22 cellular contexts compared by ENCODE assay signal in the genomic region with DNA sequence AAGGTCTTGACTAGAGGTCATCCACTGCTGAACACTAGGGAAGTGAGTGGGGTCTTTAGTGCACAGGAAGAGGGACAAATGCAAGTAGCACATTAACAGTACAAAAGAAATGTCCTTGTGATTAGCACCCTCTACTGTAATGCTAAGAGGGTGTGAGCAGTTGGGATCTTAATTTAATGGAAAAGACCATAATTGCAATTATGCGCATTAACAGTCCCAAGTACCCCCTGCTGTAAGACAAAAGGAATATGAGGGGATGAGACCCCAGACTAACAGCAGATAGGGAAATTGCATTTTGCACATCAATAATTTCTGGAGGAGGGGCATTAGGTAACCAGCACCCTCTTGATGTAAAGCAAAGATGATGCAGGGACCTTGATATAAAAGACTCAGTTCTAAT. TPM values are rescaled to one million over a fixed set of nuclear protein-coding genes. Genes with fewer than 3 reads are reported as not detected.
DNase-seq lines count a peak whose midpoint lies in the region; ATAC-seq, FAIRE-seq and TF ChIP-seq lines count a peak whose summit lies in the region.
"Had no signal": no experiment of that assay in that cellular context is flagged by ENCODE, and none has a peak within 500 bp of the region (broad histone marks: within the 10 kb centered on the region; RNA-seq: fewer than 3 reads in every experiment).

No MANE protein-coding gene starts in this region.

- POLR2A ChIA-PET in K562 (lab: Yijun Ruan, JAX): no interaction called here

- ATAC-seq in K562: no peak
- ATAC-seq: naive thymus-derived CD8-positive, alpha-beta T cell; stimulated activated naive CD8-positive, alpha-beta T cell treated with anti-CD3 and anti-CD28 coated beads, Interleukin-15, Interleukin-2, amounts not matched to agents 100 U/mL and 50 U/mL, for 24 hours; WTC11 had no signal

- no peaks in the 10 kb centered on the region for H3K27me3 Mint-ChIP-seq in IgD-negative memory B cell
- H3K27me3 Mint-ChIP-seq in neural progenitor cell (ENCODE audit: insufficient read depth, low read depth): peaks cover 3% of the 10 kb centered on the region
- H3K27me3 Mint-ChIP-seq: naive thymus-derived CD8-positive, alpha-beta T cell had no signal

- in situ Hi-C loops in K562 (cut with MboI): no loop called here

- DNase-seq in GM06990 (ENCODE audit: extremely low read depth, insufficient read length): no peak
- no peak for DNase-seq in K562 (ENCODE audit: extremely low read depth in 1 of 4, low spot score in 3 of 4)
- no peak for DNase-seq in neural progenitor cell (ENCODE audit: low spot score)
- no peak for DNase-seq in NCI-H1048 (lab: John Stamatoyannopoulos, UW)
- no peak for DNase-seq in putamen (ENCODE audit: low spot score)
- DNase-seq in mucosa of gallbladder (ENCODE audit: low spot score): no peak
- DNase-seq in NCI-H2196 (lab: John Stamatoyannopoulos, UW; ENCODE audit: unreplicated experiment): no peak
- DNase-seq: activated CD8-positive, alpha-beta memory T cell treated with anti-CD3 and anti-CD28 coated beads for 24 hours; adrenal gland; C1 segment of cervical spinal cord; GOT3; MG63; naive thymus-derived CD8-positive, alpha-beta T cell; NCI-H2081 treated with DMSO at 0.1 percent for 48 hours; NCI-H774; stimulated activated CD4-positive, alpha-beta T cell treated with anti-CD3 and anti-CD28 coated beads, Interleukin-15, amount 100 ng/mL, for 24 hours; stimulated activated naive CD8-positive, alpha-beta T cell treated with anti-CD3 and anti-CD28 coated beads, Interleukin-15, Interleukin-2, amounts not matched to agents 100 U/mL and 50 U/mL, for 24 hours; SW 1271 had no signal

- no peak for FAIRE-seq in K562 (lab: Jason Lieb, UNC)

- peaks cover 3% of the 10 kb centered on the region for H3K9me1 ChIP-seq in K562 (ENCODE audit: control insufficient read depth, insufficient read depth, low read length)

- H3K9ac ChIP-seq in K562 (ENCODE audit: insufficient read depth in 1 of 2, low read depth in 2 of 2, low read length in 2 of 2): no peak overlapping the region
- no peak overlapping the region for H3K9ac ChIP-seq in neural progenitor cell

- H3K27ac Mint-ChIP-seq in IgD-negative memory B cell (no peak overlapping the region), neural progenitor cell (no peak overlapping the region)
- H3K27ac Mint-ChIP-seq: WTC11 had no signal

- H3K27me3 ChIP-seq in GM06990 (replicated peaks; ENCODE audit: control insufficient read depth, insufficient read depth, low read length): no peaks in the 10 kb centered on the region
- H3K27me3 ChIP-seq in K562 (ENCODE audit: control insufficient read depth in 2 of 2, insufficient read depth in 2 of 2, low read length in 2 of 2): no peaks in the 10 kb centered on the region
- H3K27me3 ChIP-seq in neural progenitor cell: no peaks in the 10 kb centered on the region
- H3K27me3 ChIP-seq: adrenal gland, MG63 had no signal

- WGBS in K562 (ENCODE audit: insufficient coverage, low coverage, missing lambda C conversion rate): 67% methylated on average over 1 of the region's 1 CpG

- BruUV-seq in K562 (replicated peaks; lab: Mats Ljungman, UMichigan): no TSS peak

- TF ChIP-seq EP300 in K562 (IDR thresholded peaks at IDR 0.05; ENCODE audit: low read length): no peak

- no peak for TF ChIP-seq CTCF in GM06990 (IDR thresholded peaks at IDR 0.05; ENCODE audit: insufficient read depth, low read length, poor library complexity, severe bottlenecking)
- no peak for TF ChIP-seq CTCF in K562 (IDR thresholded peaks at IDR 0.05 in 2 of 3, conservative IDR thresholded peaks at IDR 0.05 in 1 of 3; ENCODE audit: insufficient read depth in 2 of 3, low read depth in 1 of 3, low read length in 3 of 3)
- peak; percentile 22 for TF ChIP-seq CTCF in neural progenitor cell (IDR thresholded peaks at IDR 0.05)

- H3K27ac ChIP-seq in K562 (ENCODE audit: extremely low read depth, low read depth, low read length) (no peak overlapping the region), neural progenitor cell (no peak overlapping the region)
- H3K27ac ChIP-seq: adrenal gland had no signal

- peaks cover 47% of the 10 kb centered on the region for H4K20me1 ChIP-seq in K562 (replicated peaks; ENCODE audit: control insufficient read depth, insufficient read depth, low read length)
- H4K20me1 ChIP-seq in neural progenitor cell (ENCODE audit: low read depth): peaks cover 14% of the 10 kb centered on the region

- H3K4me3 Mint-ChIP-seq in IgD-negative memory B cell: peak overlapping the region; percentile 19 to 82 (median 31)
- no peak overlapping the region for H3K4me3 Mint-ChIP-seq in neural progenitor cell
- H3K4me3 Mint-ChIP-seq: WTC11 had no signal

- H3K9me3 ChIP-seq in K562 (replicated peaks; ENCODE audit: control insufficient read depth, insufficient read depth, low read depth, low read length) (no peaks in the 10 kb centered on the region), neural progenitor cell (ENCODE audit: low read depth) (no peaks in the 10 kb centered on the region)
- H3K9me3 ChIP-seq: adrenal gland, MG63 had no signal

- TF ChIP-seq RAD21 in K562 (CRISPR knock-in tag; conservative IDR thresholded peaks at IDR 0.05 in 1 of 2, IDR thresholded peaks at IDR 0.05 in 1 of 2): no peak

- H3K36me3 ChIP-seq in GM06990 (ENCODE audit: control insufficient read depth, insufficient read depth, low read length): no peaks in the 10 kb centered on the region; the same call in 1 of the 2 replicates
- H3K36me3 ChIP-seq in K562 (ENCODE audit: control insufficient read depth, insufficient read depth, low read length): peaks cover 41% of the 10 kb centered on the region; the same call in 2 of the 3 replicates
- no peaks in the 10 kb centered on the region for H3K36me3 ChIP-seq in neural progenitor cell
- H3K36me3 ChIP-seq: adrenal gland, MG63 had no signal

- H3K4me1 Mint-ChIP-seq in IgD-negative memory B cell (peaks cover 6 to 46% (median 7%) of the 10 kb centered on the region in 3 donors), neural progenitor cell (peaks cover 8% of the 10 kb centered on the region)

- peak overlapping the region; percentile 70 for H3K4me2 ChIP-seq in K562 (ENCODE audit: insufficient read depth, low read length)
- H3K4me2 ChIP-seq in neural progenitor cell: no peak overlapping the region

- peaks cover 94% of the 10 kb centered on the region for H3K79me2 ChIP-seq in K562 (ENCODE audit: control insufficient read depth, insufficient read depth, low read length)
- H3K79me2 ChIP-seq in neural progenitor cell (ENCODE audit: low read depth): no peaks in the 10 kb centered on the region

- H3F3A ChIP-seq in neural progenitor cell (ENCODE audit: low read depth): peaks cover 21% of the 10 kb centered on the region

- H3K4me1 ChIP-seq in K562 (replicated peaks in 1 of 2; ENCODE audit: control insufficient read depth in 2 of 2, insufficient read depth in 2 of 2, low read length in 2 of 2): no peaks in the 10 kb centered on the region; a peak in 1 of 5 replicates
- peaks cover 31% of the 10 kb centered on the region for H3K4me1 ChIP-seq in neural progenitor cell

- peak overlapping the region; percentile 62 for H3K4me3 ChIP-seq in GM06990 (replicated peaks; ENCODE audit: low read depth, low read length)
- peak overlapping the region; percentile 34; the same call in 1 of the 2 replicates for H3K4me3 ChIP-seq in K562
- no peak overlapping the region for H3K4me3 ChIP-seq in neural progenitor cell
- H3K4me3 ChIP-seq: lung, MG63 had no signal

- intact Hi-C loops in K562 (cut with micrococcal nuclease): no loop called here

- CTCF ChIA-PET in K562 (lab: Yijun Ruan, JAX; ENCODE audit: low intra/inter-chr PET ratio): no interaction called here

- H3K36me3 Mint-ChIP-seq in IgD-negative memory B cell: no peaks in the 10 kb centered on the region
- H3K36me3 Mint-ChIP-seq in neural progenitor cell: no peaks in the 10 kb centered on the region

- H2AFZ ChIP-seq in K562 (ENCODE audit: low read depth, low read length) (no peak overlapping the region), neural progenitor cell (replicated peaks) (no peak overlapping the region)

- H3K9me3 Mint-ChIP-seq in IgD-negative memory B cell: no peaks in the 10 kb centered on the region
- peaks cover 2% of the 10 kb centered on the region for H3K9me3 Mint-ChIP-seq in neural progenitor cell

- TF ChIP-seq POLR2A in K562 (conservative IDR thresholded peaks at IDR 0.05): no peak

TF ChIP-seq in K562, 482 proteins besides CTCF, POLR2A, EP300 and RAD21 (continues in another document):
- TF ChIP-seq CHCHD3 (CRISPR knock-in tag; IDR thresholded peaks at IDR 0.05) (no peak), LCOR (CRISPR knock-in tag; IDR thresholded peaks at IDR 0.05) (no peak)

RNA-seq across cellular contexts. Expression of a gene that starts 4.5 kb away (rescaled TPM):
- polyA plus RNA-seq in IgD-negative memory B cell (7.5 TPM), K562 (2011; rRNA removed) (160 and 206 TPM in 2 replicates), K562 (2014; fragmentation: Illumina TruSeq; extraction: Trizol) (104 and 127 TPM in 2 replicates), K562 (2014; fragmentation: Nextera tagmentation; extraction: Ambion mirVana) (10 to 100 TPM; 22.9 to 23.0 TPM), K562 (2014; rRNA removed) (120 and 130 TPM in 2 replicates)
- total RNA-seq in K562 (2011; cell fraction: chromatin; rRNA removed; ENCODE audit: low replicate concordance): 661 and 2,130 TPM in 2 replicates
- 322 and 478 TPM in 2 replicates for total RNA-seq in K562 (2011; cell fraction: nucleolus; rRNA removed)
- total RNA-seq in K562 (2011; cell fraction: nucleoplasm; rRNA removed): 1,154 and 2,123 TPM in 2 replicates
- total RNA-seq in K562 (2014; rRNA removed) (22.4 and 25.0 TPM in 2 replicates), K562 (2014; rRNA removed; fragmentation: Illumina TruSeq; extraction: Trizol) (53.6 and 55.5 TPM in 2 replicates), K562 (2015; rRNA removed; fragmentation: Illumina TruSeq; extraction: Trizol) (48.7 and 51.6 TPM in 2 replicates), K562 (2021) (63.6 and 72.5 TPM in 2 replicates), neural progenitor cell (ENCODE audit: low replicate concordance) (not detected in 2 replicates), mucosa of gallbladder (240 TPM)
- 3.0 and 11.3 TPM in 2 replicates for polyA plus RNA-seq in K562 (2011; cell fraction: cytosol; rRNA removed)
- polyA plus RNA-seq in K562 (2011; cell fraction: nucleus; rRNA removed): 643 and 1,009 TPM in 2 replicates
- 66.7 and 133 TPM in 2 replicates for polyA plus RNA-seq in K562 (2012)
- polyA minus RNA-seq in K562 (2011; rRNA and poly(A)+ RNA removed): 175 and 222 TPM in 2 replicates
- polyA minus RNA-seq in K562 (2011; cell fraction: cytosol; rRNA and poly(A)+ RNA removed): 12.2 and 12.4 TPM in 2 replicates
- polyA minus RNA-seq in K562 (2011; cell fraction: nucleus; rRNA and poly(A)+ RNA removed): 287 and 466 TPM in 2 replicates
- total RNA-seq: naive thymus-derived CD8-positive, alpha-beta T cell; pulmonary artery endothelial cell had no signal
